12 cellular contexts compared by ENCODE assay signal in genomic region chr18:76943542-76944339, GRCh38.
DNase-seq lines count a peak whose midpoint lies in the region; TF ChIP-seq lines count a peak whose summit lies in the region.
"Had no signal": no experiment of that assay in that cellular context is flagged by ENCODE, and none has a peak within 500 bp of the region (broad histone marks: within the 10 kb centered on the region; RNA-seq: fewer than 3 reads in every experiment).

No MANE protein-coding gene starts in this region.

- H3K27me3 ChIP-seq in trophoblast cell (ENCODE audit: insufficient read depth, low read length): no peaks in the 10 kb centered on the region
- no peaks in the 10 kb centered on the region for H3K27me3 ChIP-seq in colonic mucosa
- H3K27me3 ChIP-seq: neutrophil had no signal

- H3K36me3 ChIP-seq in trophoblast cell (ENCODE audit: control insufficient read depth in 1 of 2, insufficient read depth in 2 of 2, low read length in 2 of 2) (peaks cover 13 to 20% of the 10 kb centered on the region in 2 experiments), colonic mucosa (no peaks in the 10 kb centered on the region)

- no peak overlapping the region for H4K12ac ChIP-seq in trophoblast cell (ENCODE audit: low read depth, low read length)

- H2BK12ac ChIP-seq in trophoblast cell (ENCODE audit: low read length): no peak overlapping the region

- CTCF ChIA-PET in activated naive CD4-positive, alpha-beta T cell treated with anti-CD3 and anti-CD28 coated beads, Interleukin-2, amount 10 ng/mL, durations not matched to agents 7 days and 5 days (lab: Charles Lee): no interaction called here

- H3K4ac ChIP-seq in trophoblast cell (ENCODE audit: low read depth, low read length): no peak overlapping the region

- H3K23ac ChIP-seq in trophoblast cell (ENCODE audit: low read length): no peak overlapping the region

- no peaks in the 10 kb centered on the region for H3K79me2 ChIP-seq in trophoblast cell (ENCODE audit: control insufficient read depth, insufficient read depth, low read length, poor library complexity)

- H3K27ac Mint-ChIP-seq in activated naive CD4-positive, alpha-beta T cell treated with anti-CD3 and anti-CD28 coated beads, Interleukin-2, amount 10 ng/mL, durations not matched to agents 7 days and 5 days: no peak overlapping the region
- H3K27ac Mint-ChIP-seq: activated naive CD4-positive, alpha-beta T cell treated with anti-CD3 and anti-CD28 coated beads, Interleukin-2, amount 50 U/mL, for 72 hours had no signal

- no peaks in the 10 kb centered on the region for H3K9me3 Mint-ChIP-seq in activated naive CD4-positive, alpha-beta T cell treated with anti-CD3 and anti-CD28 coated beads, Interleukin-2, amount 10 ng/mL, durations not matched to agents 7 days and 5 days
- H3K9me3 Mint-ChIP-seq: activated naive CD4-positive, alpha-beta T cell treated with anti-CD3 and anti-CD28 coated beads, Interleukin-2, amount 50 U/mL, for 72 hours had no signal

- intact Hi-C loops in colonic mucosa (cut with DNase I): no loop called here

- H3K9ac ChIP-seq in trophoblast cell (ENCODE audit: low read length) (no peak overlapping the region), colonic mucosa (ENCODE audit: low read depth in 2 of 2, low read length in 2 of 2) (no peak overlapping the region)

- no peak overlapping the region for H3K18ac ChIP-seq in trophoblast cell (ENCODE audit: low read length)

- WGBS in trophoblast cell (ENCODE audit: extremely low coverage, insufficient coverage, insufficient read length): no CpG with 5 or more reads among the region's 6 CpGs

- no peak overlapping the region for H3K14ac ChIP-seq in trophoblast cell (ENCODE audit: low read length)

- H3K36me3 Mint-ChIP-seq in activated naive CD4-positive, alpha-beta T cell treated with anti-CD3 and anti-CD28 coated beads, Interleukin-2, amount 10 ng/mL, durations not matched to agents 7 days and 5 days: peaks cover 39% of the 10 kb centered on the region

- no peak overlapping the region for H3K4me3 Mint-ChIP-seq in activated naive CD4-positive, alpha-beta T cell treated with anti-CD3 and anti-CD28 coated beads, Interleukin-2, amount 10 ng/mL, durations not matched to agents 7 days and 5 days

- H3K79me1 ChIP-seq in trophoblast cell (ENCODE audit: low read length): no peaks in the 10 kb centered on the region

- no peaks in the 10 kb centered on the region for H3K27me3 Mint-ChIP-seq in activated naive CD4-positive, alpha-beta T cell treated with anti-CD3 and anti-CD28 coated beads, Interleukin-2, amount 10 ng/mL, durations not matched to agents 7 days and 5 days

- H4K91ac ChIP-seq in trophoblast cell (ENCODE audit: low read depth, low read length): no peak overlapping the region

- H3K4me1 Mint-ChIP-seq in activated naive CD4-positive, alpha-beta T cell treated with anti-CD3 and anti-CD28 coated beads, Interleukin-2, amount 10 ng/mL, durations not matched to agents 7 days and 5 days: peaks cover 15% of the 10 kb centered on the region

- no peak overlapping the region for H2AK5ac ChIP-seq in trophoblast cell (ENCODE audit: low read length)

- peak; percentile 87 for DNase-seq in AG10803 (ENCODE audit: low read depth)
- peak; percentile 22 for DNase-seq in MV-4-11 (lab: John Stamatoyannopoulos, UW)
- peak; percentile 67 for DNase-seq in fibroblast of peridontal ligament (ENCODE audit: extremely low read depth)
- peak; percentile 95 to 96 for DNase-seq in trophoblast cell
- DNase-seq in activated naive CD4-positive, alpha-beta T cell treated with anti-CD3 and anti-CD28 coated beads, Interleukin-2, amount 10 ng/mL, durations not matched to agents 7 days and 5 days: no peak
- DNase-seq in activated CD4-positive, alpha-beta T cell treated with anti-CD3 and anti-CD28 coated beads for 4 hours: no peak
- DNase-seq in erythroblast (lab: John Stamatoyannopoulos, UW): no peak
- DNase-seq in colonic mucosa: no peak
- DNase-seq: NCI-H2171 treated with DMSO at 0.1 percent for 48 hours; stimulated activated naive CD4-positive, alpha-beta T cell treated with Interleukin-2 at 50 U/mL for 16 hours had no signal

- H3K9me3 ChIP-seq in trophoblast cell (ENCODE audit: insufficient read depth, low read depth, low read length) (no peaks in the 10 kb centered on the region), colonic mucosa (no peaks in the 10 kb centered on the region)
- H3K9me3 ChIP-seq: neutrophil had no signal

- TF ChIP-seq CTCF in AG10803 (conservative IDR thresholded peaks at IDR 0.05; ENCODE audit: low read length) (no peak), colonic mucosa (IDR thresholded peaks at IDR 0.05) (no peak)

- no peak overlapping the region for H2BK120ac ChIP-seq in trophoblast cell (ENCODE audit: insufficient read depth, low read length, poor library complexity)

- H3K4me1 ChIP-seq in trophoblast cell (ENCODE audit: control insufficient read depth in 1 of 2, insufficient read depth in 2 of 2, low read length in 2 of 2) (no peaks in the 10 kb centered on the region), colonic mucosa (no peaks in the 10 kb centered on the region)

- H3K4me2 ChIP-seq in trophoblast cell (ENCODE audit: low read length): no peak overlapping the region

- H3K27ac ChIP-seq in trophoblast cell (ENCODE audit: low read depth, low read length) (no peak overlapping the region), colonic mucosa (no peak overlapping the region)
- H3K27ac ChIP-seq: neutrophil had no signal

- H2AFZ ChIP-seq in trophoblast cell (ENCODE audit: insufficient read depth, low read length, poor library complexity): no peak overlapping the region

- H3K4me3 ChIP-seq in AG10803 (ENCODE audit: low read length) (no peak overlapping the region), trophoblast cell (ENCODE audit: low read depth, low read length) (no peak overlapping the region), colonic mucosa (no peak overlapping the region)

- TF ChIP-seq POLR2A in erythroblast (IDR thresholded peaks at IDR 0.05; ENCODE audit: low read length): no peak

- no peak overlapping the region for H2BK5ac ChIP-seq in trophoblast cell (ENCODE audit: low read depth, low read length, poor library complexity)

- no peak overlapping the region for H4K8ac ChIP-seq in trophoblast cell (ENCODE audit: low read depth, low read length)

Comparison
In these comparisons a context has a peak if more than half of its experiments do, and no peak if none do; other contexts are left out.
1. DNase-seq: peak in AG10803 (single experiment), MV-4-11 (single experiment), fibroblast of peridontal ligament (single experiment) and trophoblast cell (2 of 2); none in activated naive CD4-positive, alpha-beta T cell treated with anti-CD3 and anti-CD28 coated beads, Interleukin-2, amount 10 ng/mL, durations not matched to agents 7 days and 5 days (single experiment), activated CD4-positive, alpha-beta T cell treated with anti-CD3 and anti-CD28 coated beads for 4 hours (0 of 2), erythroblast (0 of 2) and colonic mucosa (single experiment).